In genomic region chr1:1890506-1891348, GRCh38 we compare ENCODE assay signal across 8 cellular contexts. TPM values are rescaled to one million over a fixed set of nuclear protein-coding genes. Genes with fewer than 3 reads are reported as not detected.
A peak's percentile ranks its signal among the peaks of the same experiment; 100 is the strongest.
DNase-seq lines count a peak whose midpoint lies in the region; TF ChIP-seq lines count a peak whose summit lies in the region.

Gene GNB1 (minus strand): TSS chr1:1891087. CDS start chr1:1825453, 65,634 bp downstream.

- H3K14ac ChIP-seq in neuronal stem cell (ENCODE audit: low read length): peak within 1 kb of the TSS; percentile 82

- H3K79me2 ChIP-seq in GM23248 (ENCODE audit: insufficient read depth): peaks cover 54% of the 10 kb centered on the region

- peak within 1 kb of the TSS; percentile 96 for H2BK120ac ChIP-seq in neuronal stem cell (ENCODE audit: low read depth, low read length)

- H3K36me3 ChIP-seq in GM23248 (ENCODE audit: low read depth): 0 out of 2 replicates have a peak, but pooled peaks cover 3% of the 10 kb centered on the region
- H3K36me3 ChIP-seq in neuronal stem cell (replicated peaks in 1 of 2; ENCODE audit: control insufficient read depth in 2 of 2, insufficient read depth in 2 of 2, low read length in 2 of 2): peaks cover 0 to 19% of the 10 kb centered on the region in 2 donors

- H3K27ac ChIP-seq in GM23248 (peak within 1 kb of the TSS; percentile 76), neuronal stem cell (replicated peaks; ENCODE audit: low read length) (peak within 1 kb of the TSS; percentile 85)

- H3K4ac ChIP-seq in neuronal stem cell (ENCODE audit: low read length): peak within 1 kb of the TSS; percentile 76

- peak within 1 kb of the TSS; percentile 98 for H3K18ac ChIP-seq in neuronal stem cell (ENCODE audit: low read length)

- no peak within 1 kb of the TSS for H4K8ac ChIP-seq in neuronal stem cell (ENCODE audit: low read depth, low read length)

- peak within 1 kb of the TSS; percentile 74 for H2AFZ ChIP-seq in GM23248
- peak within 1 kb of the TSS; percentile 93 for H2AFZ ChIP-seq in neuronal stem cell (ENCODE audit: low read length)

- in situ Hi-C loops in GM23248 (cut with MboI) (no loop called here), SK-MEL-5 (cut with HindIII; ENCODE audit: low pct_unique_long_range_greater_than_20kb, low sequenced_read_pairs) (no loop called here)

- peak within 1 kb of the TSS; percentile 95 for H3K23ac ChIP-seq in neuronal stem cell (ENCODE audit: low read depth, low read length, poor library complexity)

- DNase-seq in EH (ENCODE audit: low read depth): peak; percentile 88
- peak; percentile 96 for DNase-seq in GM23248
- DNase-seq in LNCaP clone FGC (ENCODE audit: low read depth): peak; percentile 37
- DNase-seq in SK-MEL-5 (ENCODE audit: low read depth, low spot score): peak; percentile 86
- peak; percentile 66 to 84 (median 78) for DNase-seq in activated naive CD4-positive, alpha-beta T cell (lab: John Stamatoyannopoulos, UW)
- DNase-seq in foreskin melanocyte: peak; percentile 87
- DNase-seq in neuronal stem cell (ENCODE audit: low spot score): peak; percentile 86
- DNase-seq in stromal cell of bone marrow (ENCODE audit: low read depth): peak; percentile 77

- H3K9me3 ChIP-seq in GM23248 (ENCODE audit: low read depth): no peaks in the 10 kb centered on the region
- H3K9me3 ChIP-seq in neuronal stem cell (replicated peaks in 1 of 2; ENCODE audit: control insufficient read depth in 2 of 2, insufficient read depth in 1 of 2, low read depth in 1 of 2, low read length in 2 of 2): peaks cover 0 to 25% of the 10 kb centered on the region in 2 donors

- H3K4me1 ChIP-seq in GM23248 (ENCODE audit: insufficient read depth) (peaks cover 46% of the 10 kb centered on the region), neuronal stem cell (ENCODE audit: control insufficient read depth in 2 of 2, insufficient read depth in 1 of 2, low read depth in 1 of 2, low read length in 2 of 2) (peaks cover 14 to 27% of the 10 kb centered on the region in 2 donors)

- peak within 1 kb of the TSS; percentile 87 for H2BK15ac ChIP-seq in neuronal stem cell (ENCODE audit: low read length)

- no peak for TF ChIP-seq CTCF in LNCaP clone FGC (IDR thresholded peaks at IDR 0.05; ENCODE audit: control insufficient read depth, extremely low read depth, insufficient read depth)

- H3K79me1 ChIP-seq in neuronal stem cell (ENCODE audit: low read depth, low read length): peaks cover 5% of the 10 kb centered on the region

- H3K27me3 ChIP-seq in GM23248 (replicated peaks; ENCODE audit: insufficient read depth) (no peaks in the 10 kb centered on the region), neuronal stem cell (ENCODE audit: control insufficient read depth in 3 of 3, insufficient read depth in 3 of 3, low read depth in 1 of 3, low read length in 3 of 3) (no peaks in the 10 kb centered on the region)

- H3F3A ChIP-seq in GM23248 (ENCODE audit: insufficient read depth): peaks cover 13% of the 10 kb centered on the region

- H2BK12ac ChIP-seq in neuronal stem cell (ENCODE audit: low read length): peak within 1 kb of the TSS; percentile 97

- H4K20me1 ChIP-seq in GM23248 (ENCODE audit: insufficient read depth): peaks cover 30% of the 10 kb centered on the region; the same call in 1 of the 2 replicates

- peak within 1 kb of the TSS; percentile 91 for H3K4me3 ChIP-seq in GM23248
- H3K4me3 ChIP-seq in LNCaP clone FGC (ENCODE audit: low read depth, low read length): peak within 1 kb of the TSS; percentile 78
- H3K4me3 ChIP-seq in neuronal stem cell (ENCODE audit: low read length in 2 of 2): peak within 1 kb of the TSS; percentile 92 to 98

- H3K9me2 ChIP-seq in GM23248 (ENCODE audit: insufficient read depth): no peaks in the 10 kb centered on the region

- H2BK5ac ChIP-seq in neuronal stem cell (ENCODE audit: low read length): peak within 1 kb of the TSS; percentile 95

- H2AK5ac ChIP-seq in neuronal stem cell (ENCODE audit: low read depth, low read length): peak within 1 kb of the TSS; percentile 99

- no peak within 1 kb of the TSS for H4K91ac ChIP-seq in neuronal stem cell (ENCODE audit: low read depth, low read length, poor library complexity)

- H3K4me2 ChIP-seq in GM23248 (ENCODE audit: unreplicated experiment) (peak within 1 kb of the TSS; percentile 92), neuronal stem cell (ENCODE audit: insufficient read depth, low read length, poor library complexity, severe bottlenecking) (peak within 1 kb of the TSS; percentile 69)

- H3K9ac ChIP-seq in GM23248: peak within 1 kb of the TSS; percentile 93
- H3K9ac ChIP-seq in neuronal stem cell (ENCODE audit: low read depth, low read length, poor library complexity): peak within 1 kb of the TSS; percentile 98

- 0 to 1% methylated on average over 33 to 64 of the region's 137 CpGs for WGBS in GM23248 (ENCODE audit: low coverage in 1 of 2, low lambda C conversion rate in 2 of 2, missing lambda C conversion rate in 2 of 2), 2 experiments
- no CpG with 5 or more reads among the region's 137 CpGs for WGBS in neuronal stem cell (ENCODE audit: extremely low coverage in 2 of 2, insufficient read length in 2 of 2, insufficient replicate concordance in 1 of 2), 2 donors

RNA-seq across cellular contexts. Expression of gene GNB1, which starts in this region (rescaled TPM):
- 87.6 and 97.7 TPM in 2 replicates for total RNA-seq in GM23248 (2014; rRNA removed; shearing (Covaris generic))
- 92.0 and 148 TPM in 2 replicates for polyA plus RNA-seq in GM23248 (2016; fragmentation: Nextera tagmentation; extraction: Ambion mirVana)
- total RNA-seq in SK-MEL-5 (2014; rRNA removed; shearing (Covaris generic)): 50.5 and 51.2 TPM in 2 replicates
- polyA plus RNA-seq in SK-MEL-5 (2015; cell fraction: cytosol; rRNA removed): 229 and 286 TPM in 2 replicates
- polyA plus RNA-seq in SK-MEL-5 (2015; cell fraction: nucleus; rRNA removed): 65.4 and 65.7 TPM in 2 replicates
- 291 TPM for polyA plus RNA-seq in neuronal stem cell (2013, experiment 1 of 2)
- polyA plus RNA-seq in neuronal stem cell (2013, experiment 2 of 2): 287 TPM

Comparison
In these comparisons a context has a peak if more than half of its experiments do, and no peak if none do; other contexts are left out.
1. Peak in every context shown above with its lines: DNase-seq, H3K4me3 ChIP-seq and H3K27ac ChIP-seq.
2. DNase-seq: peak in every context shown above with its lines; median percentile 96 in GM23248; 88 in EH; 87 in foreskin melanocyte; 86 in SK-MEL-5; 86 in neuronal stem cell; 78 in activated naive CD4-positive, alpha-beta T cell; 77 in stromal cell of bone marrow; 37 in LNCaP clone FGC.